In genomic region chr11:64963072-64963631, GRCh38 we compare ENCODE assay signal across 33 cellular contexts. TPM values are rescaled to one million over a fixed set of nuclear protein-coding genes. Genes with fewer than 3 reads are reported as not detected.
"Had no signal": no experiment of that assay in that cellular context is flagged by ENCODE, and none has a peak within 500 bp of the region (broad histone marks: within the 10 kb centered on the region; RNA-seq: fewer than 3 reads in every experiment).

No MANE protein-coding gene starts in this region.

- H3K4me3 ChIP-seq: stomach, suprapubic skin, testis, thoracic aorta, thyroid gland, tibial artery, tibial nerve, transverse colon, upper lobe of left lung, upper lobe of right lung, uterus, vagina had no signal

- H3K27me3 Mint-ChIP-seq: stimulated activated memory B cell treated with anti-CD40 and anti-IgM and Interleukin-4, amounts not matched to agents 10 μg/mL and 1 μg/mL and 100 μg/mL, for 72 hours; stimulated activated naive B cell treated with anti-CD40 and anti-IgM and Interleukin-4, amounts not matched to agents 10 μg/mL and 1 μg/mL and 100 μg/mL, for 72 hours; stimulated activated naive CD8-positive, alpha-beta T cell treated with anti-CD3 and anti-CD28 coated beads, Interleukin-15, amount 100 ng/mL, for 72 hours had no signal

- H3K4me1 ChIP-seq: stomach, thyroid gland, tibial artery, tibial nerve, transverse colon, upper lobe of right lung, uterus, vagina had no signal

- H3K9me3 ChIP-seq: stomach, suprapubic skin, testis, thoracic aorta, thyroid gland, tibial artery, tibial nerve, transverse colon, upper lobe of left lung, upper lobe of right lung, uterus, vagina had no signal

- DNase-seq: stimulated activated CD4-positive, alpha-beta T cell treated with anti-CD3 and anti-CD28 coated beads, Interleukin-2, amount 100 ng/mL, for 48 hours; stimulated activated CD4-positive, alpha-beta T cell treated with anti-CD3 and anti-CD28 coated beads, Interleukin-4, amount 100 ng/mL, for 1 hour; stimulated activated CD4-positive, alpha-beta T cell treated with anti-CD3 and anti-CD28 coated beads, Interleukin-4, amount 100 ng/mL, for 24 hours; stimulated activated CD4-positive, alpha-beta T cell treated with anti-CD3 and anti-CD28 coated beads, Interleukin-4, amount 100 ng/mL, for 4 hours; stimulated activated CD8-positive, alpha-beta memory T cell treated with anti-CD3 and anti-CD28 coated beads, Interleukin-4, amount 100 ng/mL, for 48 hours; stimulated activated naive B cell treated with anti-CD40 and anti-IgM and Interleukin-4, amounts not matched to agents 10 μg/mL and 1 μg/mL and 100 μg/mL, for 72 hours; stimulated activated naive CD4-positive, alpha-beta T cell; stimulated activated naive CD4-positive, alpha-beta T cell treated with Interleukin-2 at 50 U/mL for 16 hours; stimulated activated naive CD8-positive, alpha-beta T cell treated with anti-CD3 and anti-CD28 coated beads, Interleukin-15, amount 100 ng/mL, for 72 hours; stimulated activated naive CD8-positive, alpha-beta T cell treated with anti-CD3 and anti-CD28 coated beads, Interleukin-15, Interleukin-2, amounts not matched to agents 100 U/mL and 50 U/mL, for 24 hours; stomach; substantia nigra; testis; thyroid gland; tibial artery; transverse colon; trophoblast cell; upper lobe of left lung; upper lobe of right lung; uterus had no signal

- H3K36me3 ChIP-seq: stomach, suprapubic skin, thoracic aorta, thyroid gland, tibial artery, tibial nerve, transverse colon, upper lobe of left lung, upper lobe of right lung, uterus, vagina had no signal

- H3K9me3 Mint-ChIP-seq: stimulated activated effector memory CD8-positive, alpha-beta T cell treated with anti-CD3 and anti-CD28 coated beads, Interleukin-12 subunit alpha, Interleukin-12 subunit beta, amount 100 ng/mL, for 72 hours; stimulated activated memory B cell treated with anti-CD40 and anti-IgM and Interleukin-4, amounts not matched to agents 10 μg/mL and 1 μg/mL and 100 μg/mL, for 72 hours; stimulated activated naive B cell treated with anti-CD40 and anti-IgM and Interleukin-4, amounts not matched to agents 10 μg/mL and 1 μg/mL and 100 μg/mL, for 72 hours; stimulated activated naive CD8-positive, alpha-beta T cell treated with anti-CD3 and anti-CD28 coated beads, Interleukin-15, amount 100 ng/mL, for 72 hours; stimulated activated naive CD8-positive, alpha-beta T cell treated with anti-CD3 and anti-CD28 coated beads, Interleukin-15, Interleukin-2, amounts not matched to agents 100 ng/mL and 50 ng/mL, for 24 hours; type B pancreatic cell had no signal

- H3K4me3 Mint-ChIP-seq: stimulated activated effector memory CD8-positive, alpha-beta T cell treated with anti-CD3 and anti-CD28 coated beads, Interleukin-12 subunit alpha, Interleukin-12 subunit beta, amount 100 ng/mL, for 72 hours; stimulated activated memory B cell treated with anti-CD40 and anti-IgM and Interleukin-4, amounts not matched to agents 10 μg/mL and 1 μg/mL and 100 μg/mL, for 72 hours; stimulated activated naive B cell treated with anti-CD40 and anti-IgM and Interleukin-4, amounts not matched to agents 10 μg/mL and 1 μg/mL and 100 μg/mL, for 72 hours; stimulated activated naive CD8-positive, alpha-beta T cell treated with anti-CD3 and anti-CD28 coated beads, Interleukin-15, amount 100 ng/mL, for 72 hours; stimulated activated naive CD8-positive, alpha-beta T cell treated with anti-CD3 and anti-CD28 coated beads, Interleukin-15, Interleukin-2, amounts not matched to agents 100 ng/mL and 50 ng/mL, for 24 hours; type B pancreatic cell had no signal

- ATAC-seq: stimulated activated effector memory CD8-positive, alpha-beta T cell treated with anti-CD3 and anti-CD28 coated beads, Interleukin-12 subunit alpha, Interleukin-12 subunit beta, amount 100 ng/mL, for 72 hours; stimulated activated memory B cell treated with anti-CD40 and anti-IgM and Interleukin-4, amounts not matched to agents 10 μg/mL and 1 μg/mL and 100 μg/mL, for 72 hours; stimulated activated naive B cell treated with anti-CD40 and anti-IgM and Interleukin-4, amounts not matched to agents 10 μg/mL and 1 μg/mL and 100 μg/mL, for 72 hours; stimulated activated naive CD8-positive, alpha-beta T cell treated with anti-CD3 and anti-CD28 coated beads, Interleukin-15, amount 100 ng/mL, for 72 hours; stimulated activated naive CD8-positive, alpha-beta T cell treated with anti-CD3 and anti-CD28 coated beads, Interleukin-15, Interleukin-2, amounts not matched to agents 100 U/mL and 50 U/mL, for 24 hours; upper lobe of right lung had no signal

- H3K27ac Mint-ChIP-seq: stimulated activated effector memory CD8-positive, alpha-beta T cell treated with anti-CD3 and anti-CD28 coated beads, Interleukin-12 subunit alpha, Interleukin-12 subunit beta, amount 100 ng/mL, for 72 hours; stimulated activated memory B cell treated with anti-CD40 and anti-IgM and Interleukin-4, amounts not matched to agents 10 μg/mL and 1 μg/mL and 100 μg/mL, for 72 hours; stimulated activated naive B cell treated with anti-CD40 and anti-IgM and Interleukin-4, amounts not matched to agents 10 μg/mL and 1 μg/mL and 100 μg/mL, for 72 hours; stimulated activated naive CD8-positive, alpha-beta T cell treated with anti-CD3 and anti-CD28 coated beads, Interleukin-15, amount 100 ng/mL, for 72 hours; stimulated activated naive CD8-positive, alpha-beta T cell treated with anti-CD3 and anti-CD28 coated beads, Interleukin-15, Interleukin-2, amounts not matched to agents 100 ng/mL and 50 ng/mL, for 24 hours; type B pancreatic cell had no signal

- H3K36me3 Mint-ChIP-seq: stimulated activated effector memory CD8-positive, alpha-beta T cell treated with anti-CD3 and anti-CD28 coated beads, Interleukin-12 subunit alpha, Interleukin-12 subunit beta, amount 100 ng/mL, for 72 hours; stimulated activated memory B cell treated with anti-CD40 and anti-IgM and Interleukin-4, amounts not matched to agents 10 μg/mL and 1 μg/mL and 100 μg/mL, for 72 hours; stimulated activated naive B cell treated with anti-CD40 and anti-IgM and Interleukin-4, amounts not matched to agents 10 μg/mL and 1 μg/mL and 100 μg/mL, for 72 hours; type B pancreatic cell had no signal

- FAIRE-seq: urothelium cell line had no signal

- H3K27me3 ChIP-seq: stomach, suprapubic skin, testis, thyroid gland, tibial artery, tibial nerve, transverse colon, upper lobe of left lung, upper lobe of right lung, uterus, vagina had no signal

- H3K4me1 Mint-ChIP-seq: stimulated activated memory B cell treated with anti-CD40 and anti-IgM and Interleukin-4, amounts not matched to agents 10 μg/mL and 1 μg/mL and 100 μg/mL, for 72 hours had no signal

- H3K27ac ChIP-seq: stomach, suprapubic skin, testis, thoracic aorta, thyroid gland, tibial artery, tibial nerve, transverse colon, upper lobe of left lung, upper lobe of right lung, uterus, vagina had no signal

RNA-seq across cellular contexts. Expression of gene MAJIN, which starts 8.8 kb away (rescaled TPM):
- total RNA-seq: stomach, subcutaneous adipose tissue, suprapubic skin, temporal lobe, thoracic aorta, tibial nerve, transverse colon, upper lobe of right lung, ureter, urinary bladder, vagina had no signal
- polyA plus RNA-seq: urinary bladder had no signal

RNA-seq across cellular contexts. Expression of gene GPHA2, which starts 27.5 kb away (rescaled TPM):
- total RNA-seq: stomach, subcutaneous adipose tissue, suprapubic skin, temporal lobe, thoracic aorta, tibial nerve, upper lobe of left lung, upper lobe of right lung, ureter, urinary bladder, uterus, vagina had no signal
- polyA plus RNA-seq: urinary bladder had no signal

RNA-seq across cellular contexts. Expression of gene BATF2, which starts 33.6 kb away (rescaled TPM):
- total RNA-seq: temporal lobe, vagina had no signal
